Comparison of ENCODE assay signal across 17 cellular contexts in genomic region chr15:77526582-77527163, GRCh38.
DNase-seq lines count a peak whose midpoint lies in the region; ATAC-seq, FAIRE-seq and TF ChIP-seq lines count a peak whose summit lies in the region.
"Had no signal": no experiment of that assay in that cellular context is flagged by ENCODE, and none has a peak within 500 bp of the region (broad histone marks: within the 10 kb centered on the region; RNA-seq: fewer than 3 reads in every experiment).

No MANE protein-coding gene starts in this region.

- H3K79me2 ChIP-seq in H1 (ENCODE audit: control insufficient read depth in 1 of 2, insufficient read depth in 2 of 2, low read length in 2 of 2): no peaks in the 10 kb centered on the region

- POLR2A ChIA-PET in H1 (lab: Charles Lee; ENCODE audit: partially characterized antibody): interaction anchor here (0.7 to 1.3 kb wide), 3 partner anchors 10 to 456 kb away, joined by 3 read pairs; partner anchors contain the start of gene TSPAN3

- no peaks in the 10 kb centered on the region for H3K23me2 ChIP-seq in H1 (ENCODE audit: low read depth, low read length)

- no peak overlapping the region; a peak in 1 of 4 replicates for H3K4me2 ChIP-seq in H1 (ENCODE audit: insufficient read depth in 1 of 2, low read depth in 2 of 2, low read length in 2 of 2)

- no peak overlapping the region for H3K4me3 ChIP-seq in heart right ventricle
- H3K4me3 ChIP-seq in H1 (ENCODE audit: extremely low read depth in 1 of 4, insufficient read depth in 2 of 4, low read depth in 3 of 4, low read length in 4 of 4): no peak overlapping the region; a peak in 1 of 8 replicates
- H3K4me3 ChIP-seq in neuron (ENCODE audit: low read length): no peak overlapping the region
- no peak overlapping the region for H3K4me3 ChIP-seq in esophagus muscularis mucosa
- H3K4me3 ChIP-seq: adrenal gland, colonic mucosa, right lobe of liver had no signal

- no peak for TF ChIP-seq RAD21 in H1 (IDR thresholded peaks at IDR 0.05 in 1 of 2, conservative IDR thresholded peaks at IDR 0.05 in 1 of 2; ENCODE audit: low read depth in 2 of 2, low read length in 2 of 2)

- H3K14ac ChIP-seq in H1 (ENCODE audit: insufficient read length): no peak overlapping the region

- peak overlapping the region; percentile 4 for H4K5ac ChIP-seq in H1 (ENCODE audit: insufficient read length, low read depth, low read length)

- TF ChIP-seq POLR2A in H1 (IDR thresholded peaks at IDR 0.05; ENCODE audit: control extremely low read depth in 1 of 2, low read depth in 2 of 2, low read length in 2 of 2): no peak
- TF ChIP-seq POLR2A in esophagus muscularis mucosa (IDR thresholded peaks at IDR 0.05; ENCODE audit: low read depth): no peak

- peak overlapping the region; percentile 50; the same call in 1 of the 2 replicates for H2BK5ac ChIP-seq in H1 (ENCODE audit: low read depth, low read length)

- peaks cover 11 to 34% (median 24%) of the 10 kb centered on the region in 9 donors for H3K4me1 ChIP-seq in heart right ventricle
- peaks cover 0 to 28% (median 6%) of the 10 kb centered on the region in 4 experiments; a peak in 6 of 7 replicates for H3K4me1 ChIP-seq in H1 (replicated peaks in 1 of 4; ENCODE audit: control insufficient read depth in 3 of 4, insufficient read depth in 4 of 4, low read length in 3 of 4)
- H3K4me1 ChIP-seq in neuron (ENCODE audit: insufficient read depth, low read length): peaks cover 31% of the 10 kb centered on the region
- H3K4me1 ChIP-seq in esophagus muscularis mucosa: peaks cover 7 to 15% (median 13%) of the 10 kb centered on the region in 4 donors
- H3K4me1 ChIP-seq: adrenal gland, colonic mucosa, right lobe of liver had no signal

- no peaks in the 10 kb centered on the region for H3K79me1 ChIP-seq in H1 (ENCODE audit: low read depth, low read length)

- no peak overlapping the region for H3K4ac ChIP-seq in H1 (replicated peaks; ENCODE audit: insufficient read length, low read depth, low read length)

- H2AK5ac ChIP-seq in H1 (ENCODE audit: low read depth, low read length): peak overlapping the region; percentile 56

- H2BK20ac ChIP-seq in H1 (ENCODE audit: low read length): peak overlapping the region; percentile 93; the same call in 1 of the 2 replicates

- H4K91ac ChIP-seq in H1 (replicated peaks; ENCODE audit: insufficient read length, low read length): peak overlapping the region; percentile 90

- H3K36me3 ChIP-seq in heart right ventricle (no peaks in the 10 kb centered on the region), H1 (ENCODE audit: control insufficient read depth in 2 of 4, insufficient read depth in 4 of 4, low read length in 3 of 4) (no peaks in the 10 kb centered on the region), neuron (ENCODE audit: insufficient read depth, low read length) (no peaks in the 10 kb centered on the region), esophagus muscularis mucosa (no peaks in the 10 kb centered on the region)
- H3K36me3 ChIP-seq: adrenal gland, colonic mucosa, right lobe of liver had no signal

- TF ChIP-seq EP300 in H1 (IDR thresholded peaks at IDR 0.05; ENCODE audit: borderline replicate concordance in 1 of 2, low read depth in 2 of 2, low read length in 2 of 2) (no peak), esophagus muscularis mucosa (IDR thresholded peaks at IDR 0.05) (no peak)

- no peak overlapping the region for H3K23ac ChIP-seq in H1 (ENCODE audit: insufficient read length)

- H3K56ac ChIP-seq in H1 (replicated peaks; ENCODE audit: insufficient read length, low read depth, low read length): no peak overlapping the region

- no peaks in the 10 kb centered on the region for H3K9me3 ChIP-seq in heart right ventricle
- H3K9me3 ChIP-seq in H1 (ENCODE audit: insufficient read depth in 2 of 2, low read depth in 1 of 2, low read length in 1 of 2): no peaks in the 10 kb centered on the region
- H3K9me3 ChIP-seq in neuron (ENCODE audit: low read length): no peaks in the 10 kb centered on the region
- no peaks in the 10 kb centered on the region for H3K9me3 ChIP-seq in esophagus muscularis mucosa
- H3K9me3 ChIP-seq: adrenal gland, colonic mucosa, right lobe of liver had no signal

- ATAC-seq in heart right ventricle (no peak), left cardiac atrium (no peak)
- ATAC-seq: activated CD4-positive, alpha-beta T cell treated with anti-CD3 and anti-CD28 coated beads for 36 hours had no signal

- WGBS in heart right ventricle, 2 donors: 86 to 91% methylated on average over 14 of the region's 14 CpGs
- WGBS in H1 (ENCODE audit: extremely low coverage in 1 of 2, insufficient coverage in 1 of 2, insufficient read length in 1 of 2, insufficient replicate concordance in 2 of 2, low coverage in 1 of 2, low lambda C conversion rate in 2 of 2, missing lambda C conversion rate in 1 of 2), 2 experiments: 89% methylated on average over 11 of the region's 14 CpGs; no CpG with 5 or more reads in 1 of the 2 experiments
- 92% methylated on average over 14 of the region's 14 CpGs for WGBS in esophagus muscularis mucosa

- H2BK15ac ChIP-seq in H1 (ENCODE audit: low read length): peak overlapping the region; percentile 92; the same call in 1 of the 2 replicates

- H3K27ac ChIP-seq in heart right ventricle: peak overlapping the region in 9 of 10 donors; percentile 37 to 77 (median 68)
- no peak overlapping the region for H3K27ac ChIP-seq in H1 (ENCODE audit: low read depth, low read length)
- no peak overlapping the region for H3K27ac ChIP-seq in esophagus muscularis mucosa (replicated peaks in 1 of 4)
- H3K27ac ChIP-seq: adrenal gland, colonic mucosa, right lobe of liver had no signal

- no peaks in the 10 kb centered on the region for H4K20me1 ChIP-seq in H1 (replicated peaks in 1 of 2; ENCODE audit: control insufficient read depth in 1 of 2, insufficient read depth in 2 of 2, low read length in 2 of 2)

- H2BK12ac ChIP-seq in H1 (ENCODE audit: low read depth, low read length): peak overlapping the region; percentile 68

- no peak for TF ChIP-seq CTCF in heart right ventricle (IDR thresholded peaks at IDR 0.05)
- no peak for TF ChIP-seq CTCF in H1 (IDR thresholded peaks at IDR 0.05; ENCODE audit: control extremely low read depth in 1 of 3, insufficient read depth in 1 of 3, low read depth in 1 of 3, low read length in 3 of 3)
- TF ChIP-seq CTCF in esophagus muscularis mucosa (IDR thresholded peaks at IDR 0.05): no peak

- no peak overlapping the region for H2AFZ ChIP-seq in H1 (ENCODE audit: low read length)
- peak overlapping the region; percentile 27 for H2AFZ ChIP-seq in neuron (ENCODE audit: low read depth, low read length)

- H2BK120ac ChIP-seq in H1 (replicated peaks; ENCODE audit: low read depth, low read length): peak overlapping the region; percentile 31

- H3K18ac ChIP-seq in H1 (ENCODE audit: extremely low read depth, low read length): peak overlapping the region; percentile 85

- CTCF ChIA-PET in H1 (lab: Charles Lee; ENCODE audit: partially characterized antibody): interaction anchor here (2.4 to 4.6 kb wide), 4 partner anchors 10 to 17 kb away, joined by 4 to 29 read pairs (median 19); no protein-coding TSS in a partner anchor

- no peak overlapping the region for H3K9ac ChIP-seq in H1 (replicated peaks in 1 of 4; ENCODE audit: extremely low read depth in 1 of 4, low read depth in 3 of 4, low read length in 3 of 4)

- DNase-seq in heart right ventricle (no peak), left cardiac atrium (no peak), H1 (ENCODE audit: low read depth in 1 of 2, low spot score in 2 of 2) (no peak), NCI-H1092 treated with DMSO at 0.1 percent for 48 hours (lab: John Stamatoyannopoulos, UW) (no peak), NOMO-1 (lab: John Stamatoyannopoulos, UW; ENCODE audit: unreplicated experiment in 2 of 2) (no peak), esophagus muscularis mucosa (ENCODE audit: extremely low spot score) (no peak)
- DNase-seq in stimulated activated CD4-positive, alpha-beta T cell treated with anti-CD3 and anti-CD28 coated beads, Interleukin-1b, Interleukin-23, amount 100 ng/mL, for 48 hours: no peak
- DNase-seq: activated CD4-positive, alpha-beta T cell treated with anti-CD3 and anti-CD28 coated beads for 36 hours; adrenal gland; colonic mucosa; erythroblast; kidney glomerular epithelial cell; NCI-H2029 treated with DMSO at 0.1 percent for 48 hours; NCI-H748 treated with DMSO at 0.1 percent for 48 hours; stimulated activated naive CD4-positive, alpha-beta T cell had no signal

- H3K27me3 ChIP-seq in heart right ventricle (no peaks in the 10 kb centered on the region), H1 (replicated peaks in 1 of 4; ENCODE audit: control insufficient read depth in 3 of 4, extremely low read depth in 1 of 4, insufficient read depth in 3 of 4, low read length in 3 of 4) (no peaks in the 10 kb centered on the region; a peak in 1 of 7 replicates), neuron (ENCODE audit: insufficient read depth, low read length) (no peaks in the 10 kb centered on the region), esophagus muscularis mucosa (no peaks in the 10 kb centered on the region)
- H3K27me3 ChIP-seq: adrenal gland, colonic mucosa, right lobe of liver had no signal

- no peak overlapping the region for H4K8ac ChIP-seq in H1 (ENCODE audit: extremely low read depth, insufficient read depth, low read length)

- no peak for FAIRE-seq in H1 (lab: Jason Lieb, UNC)

- intact Hi-C loops in heart right ventricle (cut with DNase I): no loop called here
- intact Hi-C loops in left cardiac atrium (cut with DNase I): no loop called here
- intact Hi-C loops in esophagus muscularis mucosa (cut with DNase I): no loop called here

TF ChIP-seq in H1, 55 proteins besides CTCF, POLR2A, EP300 and RAD21:
- 0 out of 2 replicates have a peak, but pooled peaks have one; percentile 4 for TF ChIP-seq MAX (IDR thresholded peaks at IDR 0.05)
- TF ChIP-seq RXRA (IDR thresholded peaks at IDR 0.05; ENCODE audit: insufficient read depth, low read depth, low read length): no peak

Comparison
In these comparisons a context has a peak if more than half of its experiments do, and no peak if none do; other contexts are left out.
1. H3K27ac ChIP-seq: peak in heart right ventricle (9 of 10); none in H1 (single experiment) and esophagus muscularis mucosa (0 of 4).